In genomic region chr17:53749178-53749577, GRCh38 we compare ENCODE assay signal across 1 cellular context.
A peak's percentile ranks its signal among the peaks of the same experiment; 100 is the strongest.
TF ChIP-seq lines count a peak whose summit lies in the region.

No MANE protein-coding gene starts in this region.

TF ChIP-seq in K562, 482 proteins besides CTCF, POLR2A, EP300 and RAD21 (continued from another document):
- TF ChIP-seq ZBTB40 (IDR thresholded peaks at IDR 0.05) (no peak), ZBTB40 (CRISPR knock-in tag; IDR thresholded peaks at IDR 0.05) (no peak), FOS (IDR thresholded peaks at IDR 0.05; ENCODE audit: extremely low read depth, insufficient read length) (peak; percentile 20), SMARCA4 (IDR thresholded peaks at IDR 0.05) (peak; percentile 65; the same call in 1 of the 2 replicates), CBFA2T3 (IDR thresholded peaks at IDR 0.05) (peak; percentile 52), DPF2 (IDR thresholded peaks at IDR 0.05) (peak; percentile 82), KLF10 (CRISPR knock-in tag; IDR thresholded peaks at IDR 0.05) (no peak), AFF1 (IDR thresholded peaks at IDR 0.05; ENCODE audit: low read depth in 1 of 2, partially characterized antibody in 2 of 2) (no peak), ZNF444 (CRISPR knock-in tag; IDR thresholded peaks at IDR 0.05) (no peak), SUPT5H (IDR thresholded peaks at IDR 0.05) (no peak), FOSL1 (tag; conservative IDR thresholded peaks at IDR 0.05) (peak; percentile 81), NEUROD1 (IDR thresholded peaks at IDR 0.05; ENCODE audit: borderline replicate concordance, low read depth, low read length, partially characterized antibody) (peak; percentile 58), MAZ (CRISPR knock-in tag; conservative IDR thresholded peaks at IDR 0.05 in 1 of 2, IDR thresholded peaks at IDR 0.05 in 1 of 2) (0 out of 4 replicates have a peak, but pooled peaks of 1 of the 2 experiments have one; percentile 20), C11orf30 (IDR thresholded peaks at IDR 0.05; ENCODE audit: low read depth) (peak; percentile 100), TAF9B (IDR thresholded peaks at IDR 0.05; ENCODE audit: partially characterized antibody) (peak; percentile 25), RCOR1 (IDR thresholded peaks at IDR 0.05; ENCODE audit: borderline replicate concordance in 1 of 2, low read depth in 2 of 2, low read length in 2 of 2) (0 out of 4 replicates have a peak, but pooled peaks of 1 of the 2 experiments have one; percentile 40), BHLHE40 (IDR thresholded peaks at IDR 0.05; ENCODE audit: low read length) (no peak), CCNT2 (IDR thresholded peaks at IDR 0.05; ENCODE audit: borderline replicate concordance, extremely low read depth, insufficient read length, low read depth, low read length) (peak; percentile 33), GTF2E2 (tag; IDR thresholded peaks at IDR 0.05) (no peak), BACH1 (tag; IDR thresholded peaks at IDR 0.05) (peak; percentile 92), ZNF589 (CRISPR knock-in tag; IDR thresholded peaks at IDR 0.05; ENCODE audit: low read depth) (no peak), MAFK (IDR thresholded peaks at IDR 0.05; ENCODE audit: low read length) (peak; percentile 100), PKNOX1 (IDR thresholded peaks at IDR 0.05) (peak; percentile 71), HMGN3 (IDR thresholded peaks at IDR 0.05; ENCODE audit: borderline replicate concordance, extremely low read depth, insufficient read length, low read depth, low read length) (no peak), ZNF592 (IDR thresholded peaks at IDR 0.05) (peak; percentile 22; the same call in 1 of the 2 replicates), MAFG (tag; conservative IDR thresholded peaks at IDR 0.05) (peak; percentile 99), SMAD4 (CRISPR knock-in tag; conservative IDR thresholded peaks at IDR 0.05) (0 out of 2 replicates have a peak, but pooled peaks have one; percentile 31), ATF3 (IDR thresholded peaks at IDR 0.05) (peak; percentile 77), ATF3 (CRISPR knock-in tag; conservative IDR thresholded peaks at IDR 0.05) (0 out of 2 replicates have a peak, but pooled peaks have one; percentile 29), HMBOX1 (IDR thresholded peaks at IDR 0.05) (peak; percentile 53; the same call in 1 of the 2 replicates), SMARCE1 (IDR thresholded peaks at IDR 0.05) (peak; percentile 72; the same call in 1 of the 2 replicates)
